20 cellular contexts compared by ENCODE assay signal in the genomic region with DNA sequence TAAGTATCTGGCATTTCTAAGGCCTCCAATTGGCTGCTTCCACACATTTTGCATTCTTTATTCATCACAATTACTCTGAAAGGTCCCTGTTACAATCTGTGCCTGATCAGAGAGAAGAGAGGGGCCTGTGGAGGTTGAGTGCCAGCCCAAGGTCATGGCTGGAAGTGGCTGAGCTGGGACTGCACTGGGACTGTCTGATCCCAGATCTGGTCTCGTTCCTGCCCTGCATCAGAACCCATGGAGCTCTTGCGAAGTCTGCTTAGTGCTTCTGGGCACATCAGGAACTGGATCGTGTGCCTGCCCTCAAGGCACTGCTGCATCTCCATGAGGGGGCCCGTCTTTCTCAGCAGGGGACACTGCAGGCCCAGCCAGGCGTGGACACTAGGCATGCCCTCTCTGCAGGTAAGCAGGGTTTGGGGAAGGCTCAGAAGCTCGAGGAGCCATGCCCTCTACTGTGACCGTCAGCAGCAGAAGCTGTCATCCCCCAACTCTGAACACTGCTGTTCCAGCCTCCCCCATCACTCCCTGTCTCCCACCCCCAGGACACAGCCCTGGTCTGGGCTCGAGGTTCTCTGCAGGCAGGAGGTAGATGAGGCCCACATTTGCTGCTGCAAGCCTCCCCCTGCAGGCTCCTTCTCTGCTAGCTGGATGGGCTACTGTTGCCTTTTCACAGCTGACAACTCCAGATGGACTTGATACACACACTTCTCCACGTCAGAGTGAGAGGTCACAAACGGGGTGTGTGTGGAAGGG.
"Had no signal": no experiment of that assay in that cellular context is flagged by ENCODE, and none has a peak within 500 bp of the region (broad histone marks: within the 10 kb centered on the region; RNA-seq: fewer than 3 reads in every experiment).

No MANE protein-coding gene starts in this region.

- DNase-seq: activated CD4-positive, alpha-beta T cell treated with anti-CD3 and anti-CD28 coated beads for 36 hours; activated CD4-positive, alpha-beta T cell treated with anti-CD3 and anti-CD28 coated beads, Interleukin-2, amount 50 U/mL, for 48 hours; activated naive CD4-positive, alpha-beta T cell treated with Interleukin-2 at 50 U/mL for 16 hours; activated naive CD8-positive, alpha-beta T cell treated with anti-CD3 and anti-CD28 coated beads, Interleukin-2, amount 10 ng/mL, durations not matched to agents 7 days and 5 days; amygdala; caudate nucleus; endodermal cell; foreskin melanocyte; kidney; stimulated activated CD4-positive, alpha-beta T cell treated with anti-CD3 and anti-CD28 coated beads, Interleukin-12 subunit alpha, Interleukin-12 subunit beta, amount 100 ng/mL, for 4 hours; stimulated activated CD4-positive, alpha-beta T cell treated with anti-CD3 and anti-CD28 coated beads, Interleukin-1b, Interleukin-23, amount 100 ng/mL, for 48 hours; stimulated activated CD8-positive, alpha-beta memory T cell treated with anti-CD3 and anti-CD28 coated beads, Interleukin-4, amount 100 ng/mL, for 48 hours; stimulated activated naive CD4-positive, alpha-beta T cell; SW 1271 had no signal

- H3K36me3 ChIP-seq: neutrophil, thyroid gland had no signal

- ATAC-seq: activated CD4-positive, alpha-beta T cell treated with anti-CD3 and anti-CD28 coated beads for 36 hours; left lobe of liver; WTC11 had no signal

- H3K27me3 Mint-ChIP-seq: activated CD4-positive, alpha-beta T cell treated with anti-CD3 and anti-CD28 coated beads for 36 hours had no signal

- H3K27me3 ChIP-seq: thyroid gland had no signal

- H3K9me3 ChIP-seq: neutrophil, thyroid gland had no signal

- H3K36me3 Mint-ChIP-seq: activated naive CD8-positive, alpha-beta T cell treated with anti-CD3 and anti-CD28 coated beads, Interleukin-2, amount 10 ng/mL, durations not matched to agents 7 days and 5 days had no signal

- H3K27ac Mint-ChIP-seq: activated CD4-positive, alpha-beta T cell treated with anti-CD3 and anti-CD28 coated beads for 36 hours; activated naive CD8-positive, alpha-beta T cell treated with anti-CD3 and anti-CD28 coated beads, Interleukin-2, amount 10 ng/mL, durations not matched to agents 7 days and 5 days; endodermal cell; WTC11 had no signal

- H3K4me3 ChIP-seq: dorsolateral prefrontal cortex, thyroid gland had no signal

- H3K9me3 Mint-ChIP-seq: activated naive CD8-positive, alpha-beta T cell treated with anti-CD3 and anti-CD28 coated beads, Interleukin-2, amount 10 ng/mL, durations not matched to agents 7 days and 5 days had no signal

- H3K4me3 Mint-ChIP-seq: activated CD4-positive, alpha-beta T cell treated with anti-CD3 and anti-CD28 coated beads for 36 hours; activated naive CD8-positive, alpha-beta T cell treated with anti-CD3 and anti-CD28 coated beads, Interleukin-2, amount 10 ng/mL, durations not matched to agents 7 days and 5 days; endodermal cell; WTC11 had no signal

- H3K27ac ChIP-seq: dorsolateral prefrontal cortex, epithelial cell of prostate, neutrophil, thyroid gland had no signal

- H3K4me1 Mint-ChIP-seq: activated CD4-positive, alpha-beta T cell treated with anti-CD3 and anti-CD28 coated beads for 36 hours; activated naive CD8-positive, alpha-beta T cell treated with anti-CD3 and anti-CD28 coated beads, Interleukin-2, amount 10 ng/mL, durations not matched to agents 7 days and 5 days; endodermal cell; WTC11 had no signal
